ENCODE assay signal across 8 cellular contexts in genomic region chr11:118791961-118792578, GRCh38. TPM values are rescaled to one million over a fixed set of nuclear protein-coding genes. Genes with fewer than 3 reads are reported as not detected.
DNase-seq lines count a peak whose midpoint lies in the region; ATAC-seq and TF ChIP-seq lines count a peak whose summit lies in the region.

No MANE protein-coding gene starts in this region.

- no peaks in the 10 kb centered on the region for H3K27me3 Mint-ChIP-seq in dendritic cell treated with granulocyte-macrophage colony-stimulating factor and Interleukin-4, amounts not matched to agents 40 ng/mL and 50 ng/mL, for 4 days
- no peaks in the 10 kb centered on the region for H3K27me3 Mint-ChIP-seq in stimulated activated memory B cell treated with anti-CD40 and anti-IgM and Interleukin-4, amounts not matched to agents 10 μg/mL and 1 μg/mL and 100 μg/mL, for 72 hours

- H3K9me3 ChIP-seq in lung (ENCODE audit: control insufficient read depth in 2 of 2, insufficient read depth in 1 of 2, low read length in 1 of 2): no peaks in the 10 kb centered on the region

- no peak for TF ChIP-seq CTCF in lung (IDR thresholded peaks at IDR 0.05; ENCODE audit: control extremely low read depth, extremely low read depth)

- no peaks in the 10 kb centered on the region for H3K27me3 ChIP-seq in lung (ENCODE audit: control insufficient read depth, insufficient read depth)

- H3K9me3 Mint-ChIP-seq in dendritic cell treated with granulocyte-macrophage colony-stimulating factor and Interleukin-4, amounts not matched to agents 40 ng/mL and 50 ng/mL, for 4 days: no peaks in the 10 kb centered on the region
- H3K9me3 Mint-ChIP-seq in stimulated activated memory B cell treated with anti-CD40 and anti-IgM and Interleukin-4, amounts not matched to agents 10 μg/mL and 1 μg/mL and 100 μg/mL, for 72 hours: no peaks in the 10 kb centered on the region

- peak overlapping the region; percentile 95 to 100 for H3K27ac ChIP-seq in lung (ENCODE audit: low read depth in 1 of 2, low read length in 1 of 2)

- WGBS in lung, 2 donors: 1 to 2% methylated on average over 39 of the region's 39 CpGs

- H3K27ac Mint-ChIP-seq in dendritic cell treated with granulocyte-macrophage colony-stimulating factor and Interleukin-4, amounts not matched to agents 40 ng/mL and 50 ng/mL, for 4 days: peak overlapping the region; percentile 99
- H3K27ac Mint-ChIP-seq in stimulated activated memory B cell treated with anti-CD40 and anti-IgM and Interleukin-4, amounts not matched to agents 10 μg/mL and 1 μg/mL and 100 μg/mL, for 72 hours: peak overlapping the region; percentile 97

- peak overlapping the region; percentile 98 for H3K4me3 ChIP-seq in lung

- no peaks in the 10 kb centered on the region for H3K36me3 ChIP-seq in lung (ENCODE audit: control insufficient read depth in 2 of 2, insufficient read depth in 2 of 2, low read length in 2 of 2)

- H3K4me1 ChIP-seq in lung (ENCODE audit: control insufficient read depth in 2 of 2, insufficient read depth in 2 of 2, low read length in 2 of 2): peaks cover 3 to 4% of the 10 kb centered on the region in 2 donors

- H3K36me3 Mint-ChIP-seq in dendritic cell treated with granulocyte-macrophage colony-stimulating factor and Interleukin-4, amounts not matched to agents 40 ng/mL and 50 ng/mL, for 4 days (ENCODE audit: low read depth): peaks cover 33% of the 10 kb centered on the region
- H3K36me3 Mint-ChIP-seq in stimulated activated memory B cell treated with anti-CD40 and anti-IgM and Interleukin-4, amounts not matched to agents 10 μg/mL and 1 μg/mL and 100 μg/mL, for 72 hours: peaks cover 13% of the 10 kb centered on the region

- peak; percentile 76 for DNase-seq in NCI-H510A treated with DMSO at 0.1 percent for 48 hours (lab: John Stamatoyannopoulos, UW)
- no peak for DNase-seq in NCI-H510A (lab: John Stamatoyannopoulos, UW)
- DNase-seq in activated CD4-positive, CD25-positive, alpha-beta regulatory T cell treated with anti-CD3 and anti-CD28 coated beads, Interleukin-2, amount 50 U/mL, for 72 hours: peak; percentile 47
- peak; percentile 46 for DNase-seq in lung (ENCODE audit: low spot score)

- intact Hi-C loops in dendritic cell treated with granulocyte-macrophage colony-stimulating factor and Interleukin-4, amounts not matched to agents 40 ng/mL and 50 ng/mL, for 4 days (cut with micrococcal nuclease): loop anchor here (5.0 kb wide), 2 partner anchors 100 to 135 kb away; partner anchors contain the start of gene BCL9L

- peaks cover 34% of the 10 kb centered on the region for H3K4me1 Mint-ChIP-seq in dendritic cell treated with granulocyte-macrophage colony-stimulating factor and Interleukin-4, amounts not matched to agents 40 ng/mL and 50 ng/mL, for 4 days (ENCODE audit: low read depth)
- peaks cover 26% of the 10 kb centered on the region for H3K4me1 Mint-ChIP-seq in stimulated activated memory B cell treated with anti-CD40 and anti-IgM and Interleukin-4, amounts not matched to agents 10 μg/mL and 1 μg/mL and 100 μg/mL, for 72 hours

- no peak for ATAC-seq in lung (ENCODE audit: insufficient read depth, low FRiP score)
- ATAC-seq in stimulated activated memory B cell treated with anti-CD40 and anti-IgM and Interleukin-4, amounts not matched to agents 10 μg/mL and 1 μg/mL and 100 μg/mL, for 72 hours: peak; percentile 49
- no peak for ATAC-seq in GM19023 (IDR thresholded peaks at IDR 0.05; ENCODE audit: unreplicated experiment)
- ATAC-seq in HG03280 (IDR thresholded peaks at IDR 0.05; ENCODE audit: unreplicated experiment): no peak

- peak overlapping the region; percentile 100 for H3K4me3 Mint-ChIP-seq in dendritic cell treated with granulocyte-macrophage colony-stimulating factor and Interleukin-4, amounts not matched to agents 40 ng/mL and 50 ng/mL, for 4 days
- peak overlapping the region; percentile 99 for H3K4me3 Mint-ChIP-seq in stimulated activated memory B cell treated with anti-CD40 and anti-IgM and Interleukin-4, amounts not matched to agents 10 μg/mL and 1 μg/mL and 100 μg/mL, for 72 hours

RNA-seq across cellular contexts. Expression of gene DDX6, which starts 1.1 kb away (rescaled TPM):
- 100 to 1,000 TPM in 1 of 2 donors, 10 to 100 TPM in 1; 96.8 to 209 TPM for total RNA-seq in lung
- 10 to 100 TPM; 19.9 to 26.5 TPM for polyA plus RNA-seq in lung
